Comparison of ENCODE assay signal across 12 cellular contexts in the genomic region with DNA sequence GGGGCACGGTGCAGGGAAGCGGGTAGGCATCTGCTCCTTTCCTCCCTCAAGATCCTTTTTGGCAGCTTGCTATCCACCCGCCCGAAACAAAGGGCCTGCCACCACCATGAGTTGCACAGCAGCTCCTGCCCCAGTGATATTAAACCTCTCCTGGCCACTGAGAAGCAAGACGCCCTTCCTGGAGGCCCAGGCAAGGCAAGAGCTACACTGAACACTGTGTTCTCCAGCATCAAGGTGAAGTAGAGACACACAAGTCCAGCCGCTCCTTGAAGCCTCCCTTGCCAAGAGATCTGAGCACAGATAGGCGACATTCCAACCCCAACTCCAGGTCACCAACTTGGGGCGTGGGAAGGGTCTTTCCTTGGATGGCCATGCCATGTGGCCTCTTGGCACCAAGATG.
DNase-seq lines count a peak whose midpoint lies in the region; ATAC-seq and TF ChIP-seq lines count a peak whose summit lies in the region.
"Had no signal": no experiment of that assay in that cellular context is flagged by ENCODE, and none has a peak within 500 bp of the region (broad histone marks: within the 10 kb centered on the region; RNA-seq: fewer than 3 reads in every experiment).

No MANE protein-coding gene starts in this region.

- H2AK5ac ChIP-seq in IMR-90 (ENCODE audit: low read depth, low read length), result no peak overlapping the region

- H2BK5ac ChIP-seq in IMR-90 (ENCODE audit: low read depth, low read length, poor library complexity, severe bottlenecking), result no peak overlapping the region

- no peak overlapping the region; the same call in 1 of the 2 replicates for H3K27ac ChIP-seq in IMR-90 (ENCODE audit: insufficient read depth, low read length)
- H3K27ac ChIP-seq in tibial artery, result peak overlapping the region; percentile 77 to 100

- H3K27me3 Mint-ChIP-seq in chondrocyte (ENCODE audit: low read depth) (no peaks in the 10 kb centered on the region), neural crest cell (ENCODE audit: low read depth) (no peaks in the 10 kb centered on the region)

- no peak overlapping the region for H3K9ac ChIP-seq in IMR-90 (ENCODE audit: low read depth, low read length)

- H3K9me1 ChIP-seq in IMR-90 (ENCODE audit: insufficient read depth, low read length), result peaks cover 4% of the 10 kb centered on the region

- H3K4me3 ChIP-seq in IMR-90 (ENCODE audit: insufficient read depth, low read depth, low read length) (no peak overlapping the region), tibial artery (no peak overlapping the region)

- dilution Hi-C loops in IMR-90 (cut with HindIII; ENCODE audit: low sequenced_read_pairs, unreplicated experiment), result no loop called here

- WGBS in IMR-90 (ENCODE audit: extremely low coverage in 2 of 2, insufficient read length in 1 of 2), 2 experiments, result 100% methylated on average over 2 of the region's 8 CpGs; no CpG with 5 or more reads in 1 of the 2 experiments

- peaks cover 6% of the 10 kb centered on the region for H3K4me1 ChIP-seq in IMR-90 (ENCODE audit: control insufficient read depth, insufficient read depth, low read length)
- H3K4me1 ChIP-seq in tibial artery, result peaks cover 0 to 75% (median 25%) of the 10 kb centered on the region in 4 donors

- H2BK120ac ChIP-seq in IMR-90 (ENCODE audit: low read depth, low read length), result no peak overlapping the region

- H2AK9ac ChIP-seq in IMR-90 (replicated peaks; ENCODE audit: low read depth, low read length, poor library complexity), result no peak overlapping the region

- no peaks in the 10 kb centered on the region for H3K9me3 ChIP-seq in IMR-90 (ENCODE audit: control insufficient read depth, insufficient read depth, low read length)
- no peaks in the 10 kb centered on the region for H3K9me3 ChIP-seq in tibial artery

- POLR2A ChIA-PET in IMR-90 (lab: Charles Lee; ENCODE audit: unreplicated experiment), result no interaction called here

- H3K36me3 ChIP-seq in IMR-90 (ENCODE audit: control insufficient read depth, insufficient read depth, low read length), result peaks cover 85% of the 10 kb centered on the region
- H3K36me3 ChIP-seq in tibial artery, result peaks cover 66 to 89% (median 73%) of the 10 kb centered on the region in 3 donors

- H3K18ac ChIP-seq in IMR-90 (ENCODE audit: low read depth, low read length), result no peak overlapping the region

- DNase-seq in IMR-90 (no peak), chondrocyte (ENCODE audit: low spot score) (no peak), neural crest cell (ENCODE audit: low read depth, low spot score) (no peak), tibial artery (no peak), DMS153 treated with DMSO at 0.1 percent for 48 hours (lab: John Stamatoyannopoulos, UW; ENCODE audit: unreplicated experiment) (no peak), HT-29 (ENCODE audit: low spot score) (no peak), DMS79 treated with DMSO at 0.1 percent for 48 hours (lab: John Stamatoyannopoulos, UW) (no peak)
- DNase-seq: CD8-positive, alpha-beta memory T cell; NCI-H146; NCI-H2081 treated with DMSO at 0.1 percent for 48 hours; NCI-H524 had no signal

- TF ChIP-seq CTCF in IMR-90 (conservative IDR thresholded peaks at IDR 0.05; ENCODE audit: low read depth, low read length) (no peak), chondrocyte (IDR thresholded peaks at IDR 0.05) (no peak), neural crest cell (conservative IDR thresholded peaks at IDR 0.05) (no peak), tibial artery (IDR thresholded peaks at IDR 0.05) (no peak)

- no peak for TF ChIP-seq RAD21 in IMR-90 (IDR thresholded peaks at IDR 0.05; ENCODE audit: low read length)

- H3K36me3 Mint-ChIP-seq in chondrocyte (ENCODE audit: low read depth) (peaks cover 73% of the 10 kb centered on the region), neural crest cell (ENCODE audit: low read depth) (peaks cover 4% of the 10 kb centered on the region)

- H3K27ac Mint-ChIP-seq in chondrocyte (ENCODE audit: unreplicated experiment) (peak overlapping the region; percentile 89), neural crest cell (ENCODE audit: unreplicated experiment) (peak overlapping the region; percentile 57)

- ATAC-seq in IMR-90 (ENCODE audit: low read depth) (no peak), HG02759 (IDR thresholded peaks at IDR 0.05; ENCODE audit: unreplicated experiment) (no peak)

- no peak overlapping the region for H3K4me2 ChIP-seq in IMR-90 (ENCODE audit: low read depth, low read length)

- no TSS peak for BruUV-seq in IMR-90 (replicated peaks; lab: Mats Ljungman, UMichigan)

- no peak overlapping the region for H4K5ac ChIP-seq in IMR-90 (ENCODE audit: low read depth, low read length)

- H4K20me1 ChIP-seq in IMR-90 (ENCODE audit: insufficient read depth, low read length), result peaks cover 93% of the 10 kb centered on the region

- H3K4me1 Mint-ChIP-seq in chondrocyte (ENCODE audit: low read depth) (peaks cover 55% of the 10 kb centered on the region), neural crest cell (peaks cover 6% of the 10 kb centered on the region)

- H3K23ac ChIP-seq in IMR-90 (ENCODE audit: low read depth, low read length), result no peak overlapping the region

- H3K4me3 Mint-ChIP-seq in chondrocyte (ENCODE audit: unreplicated experiment) (no peak overlapping the region), neural crest cell (no peak overlapping the region)
- H3K4me3 Mint-ChIP-seq: CD8-positive, alpha-beta memory T cell had no signal

- no peak overlapping the region for H2BK15ac ChIP-seq in IMR-90 (ENCODE audit: low read depth, low read length)

- peaks cover 39 to 90% of the 10 kb centered on the region in 2 experiments for H3K79me1 ChIP-seq in IMR-90 (ENCODE audit: low read depth in 1 of 2, low read length in 2 of 2)

- in situ Hi-C loops in IMR-90 (cut with MboI; ENCODE audit: low sequenced_read_pairs), result no loop called here

- H3K9me3 Mint-ChIP-seq in chondrocyte (ENCODE audit: low read depth) (no peaks in the 10 kb centered on the region), neural crest cell (no peaks in the 10 kb centered on the region)
- H3K9me3 Mint-ChIP-seq: CD8-positive, alpha-beta memory T cell had no signal

- H2BK20ac ChIP-seq in IMR-90 (ENCODE audit: low read depth, low read length), result no peak overlapping the region

- CTCF ChIA-PET in IMR-90 (lab: Yijun Ruan, JAX), result interaction anchor here (0.6 kb wide), 1 partner anchor 69 kb away, joined by 4 read pairs; no protein-coding TSS in a partner anchor

- no peak overlapping the region for H3K4ac ChIP-seq in IMR-90 (ENCODE audit: low read depth, low read length)

- H3K27me3 ChIP-seq in IMR-90 (ENCODE audit: control insufficient read depth, insufficient read depth, low read length) (no peaks in the 10 kb centered on the region), tibial artery (no peaks in the 10 kb centered on the region)

- H3K56ac ChIP-seq in IMR-90 (ENCODE audit: extremely low read depth, insufficient read depth, low read length), result no peak overlapping the region

- H4K8ac ChIP-seq in IMR-90 (ENCODE audit: low read depth in 2 of 2, low read length in 2 of 2), result 0 out of 4 replicates have a peak overlapping the region, but pooled peaks of 1 of the 2 experiments have one; percentile 9

- TF ChIP-seq POLR2A in IMR-90 (IDR thresholded peaks at IDR 0.05; ENCODE audit: low read depth, low read length), result 0 out of 2 replicates have a peak, but pooled peaks have one; percentile 21

- no peak overlapping the region for H4K91ac ChIP-seq in IMR-90 (ENCODE audit: insufficient read depth, low read depth, low read length)

- H2AFZ ChIP-seq in IMR-90 (replicated peaks; ENCODE audit: low read length, poor library complexity), result no peak overlapping the region

- no peak overlapping the region for H3K14ac ChIP-seq in IMR-90 (replicated peaks; ENCODE audit: low read depth, low read length)

- intact Hi-C loops in IMR-90 (cut with micrococcal nuclease) (no loop called here), tibial artery (cut with DNase I; ENCODE audit: low total_unique reads) (no loop called here)

TF ChIP-seq in IMR-90, 13 proteins besides CTCF, POLR2A, EP300 and RAD21:
- no peak for TF ChIP-seq CHD1 (IDR thresholded peaks at IDR 0.05; ENCODE audit: low read depth, low read length)
- no peak for TF ChIP-seq MAZ (IDR thresholded peaks at IDR 0.05; ENCODE audit: borderline replicate concordance, low read depth, low read length)
- no peak for TF ChIP-seq FOS (IDR thresholded peaks at IDR 0.05; ENCODE audit: low read depth, low read length)
- no peak for TF ChIP-seq CEBPB (IDR thresholded peaks at IDR 0.05; ENCODE audit: low read depth, low read length)
- TF ChIP-seq, protein P1, sequence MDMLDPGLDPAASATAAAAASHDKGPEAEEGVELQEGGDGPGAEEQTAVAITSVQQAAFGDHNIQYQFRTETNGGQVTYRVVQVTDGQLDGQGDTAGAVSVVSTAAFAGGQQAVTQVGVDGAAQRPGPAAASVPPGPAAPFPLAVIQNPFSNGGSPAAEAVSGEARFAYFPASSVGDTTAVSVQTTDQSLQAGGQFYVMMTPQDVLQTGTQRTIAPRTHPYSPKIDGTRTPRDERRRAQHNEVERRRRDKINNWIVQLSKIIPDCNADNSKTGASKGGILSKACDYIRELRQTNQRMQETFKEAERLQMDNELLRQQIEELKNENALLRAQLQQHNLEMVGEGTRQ (IDR thresholded peaks at IDR 0.05; ENCODE audit: low read depth, low read length), result no peak
- no peak for TF ChIP-seq SMC3 (IDR thresholded peaks at IDR 0.05; ENCODE audit: low read depth, low read length)
- TF ChIP-seq, protein P2, sequence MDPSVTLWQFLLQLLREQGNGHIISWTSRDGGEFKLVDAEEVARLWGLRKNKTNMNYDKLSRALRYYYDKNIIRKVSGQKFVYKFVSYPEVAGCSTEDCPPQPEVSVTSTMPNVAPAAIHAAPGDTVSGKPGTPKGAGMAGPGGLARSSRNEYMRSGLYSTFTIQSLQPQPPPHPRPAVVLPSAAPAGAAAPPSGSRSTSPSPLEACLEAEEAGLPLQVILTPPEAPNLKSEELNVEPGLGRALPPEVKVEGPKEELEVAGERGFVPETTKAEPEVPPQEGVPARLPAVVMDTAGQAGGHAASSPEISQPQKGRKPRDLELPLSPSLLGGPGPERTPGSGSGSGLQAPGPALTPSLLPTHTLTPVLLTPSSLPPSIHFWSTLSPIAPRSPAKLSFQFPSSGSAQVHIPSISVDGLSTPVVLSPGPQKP (IDR thresholded peaks at IDR 0.05; ENCODE audit: borderline replicate concordance, low read depth, low read length), result no peak
- TF ChIP-seq MXI1 (IDR thresholded peaks at IDR 0.05; ENCODE audit: borderline replicate concordance, low read depth, low read length), result no peak
- no peak for TF ChIP-seq BHLHE40 (IDR thresholded peaks at IDR 0.05; ENCODE audit: low read depth, low read length)
- no peak for TF ChIP-seq MAFK (IDR thresholded peaks at IDR 0.05; ENCODE audit: low read depth, low read length)
